In the genomic region with DNA sequence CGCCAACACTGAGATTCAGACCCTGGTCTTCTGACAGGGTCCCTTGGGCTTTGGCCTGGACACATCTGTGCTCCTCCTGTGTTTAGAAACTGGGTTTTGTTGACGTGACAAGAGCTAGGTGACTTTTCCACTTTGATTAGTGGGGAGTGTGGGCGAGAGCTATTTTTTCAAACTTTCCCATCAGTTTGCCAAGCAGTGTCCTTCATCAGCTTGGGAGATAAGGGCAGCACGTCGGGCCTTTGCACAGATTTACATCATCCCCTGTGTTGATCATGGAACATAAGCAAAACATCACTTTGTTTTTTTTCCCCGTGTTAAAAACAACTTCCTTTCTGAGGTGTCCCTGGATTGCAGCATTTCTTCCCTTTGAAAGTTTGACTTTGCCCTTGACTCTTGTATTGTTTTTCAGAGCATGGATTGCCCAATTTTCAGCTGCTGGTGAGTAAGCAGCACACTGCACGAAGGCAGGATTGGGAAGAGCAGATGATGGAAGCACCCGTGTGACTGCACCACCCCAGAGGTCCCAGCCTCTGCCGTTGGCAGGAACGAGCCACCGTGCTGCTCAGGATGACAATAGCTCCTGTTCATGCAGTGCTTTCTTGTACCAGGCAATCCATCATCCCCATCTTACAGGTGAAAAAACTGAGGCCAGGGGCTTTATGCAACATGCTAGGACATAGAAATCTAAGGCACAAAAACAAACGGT, we compare ENCODE assay signal across 13 cellular contexts. TPM values are rescaled to one million over a fixed set of nuclear protein-coding genes. Genes with fewer than 3 reads are reported as not detected.
DNase-seq lines count a peak whose midpoint lies in the region; ATAC-seq and TF ChIP-seq lines count a peak whose summit lies in the region.
"Had no signal": no experiment of that assay in that cellular context is flagged by ENCODE, and none has a peak within 500 bp of the region (broad histone marks: within the 10 kb centered on the region; RNA-seq: fewer than 3 reads in every experiment).

No MANE protein-coding gene starts in this region.

- H3K9me3 ChIP-seq in MG63 (peaks cover 6% of the 10 kb centered on the region; the same call in 1 of the 2 replicates), left lung (peaks cover 0 to 13% of the 10 kb centered on the region in 2 donors)

- TF ChIP-seq CTCF in coronary artery (IDR thresholded peaks at IDR 0.05), result no peak
- no peak for TF ChIP-seq CTCF in left lung (IDR thresholded peaks at IDR 0.05)

- H3K4me1 ChIP-seq in left lung, result no peaks in the 10 kb centered on the region

- peak; percentile 33 for ATAC-seq in left lung
- ATAC-seq in GM19351 (IDR thresholded peaks at IDR 0.05; ENCODE audit: unreplicated experiment), result no peak
- no peak for ATAC-seq in HG03196 (IDR thresholded peaks at IDR 0.05; ENCODE audit: unreplicated experiment)

- H3K27me3 ChIP-seq in MG63, result no peaks in the 10 kb centered on the region
- H3K27me3 ChIP-seq in left lung, result peaks cover 0 to 28% of the 10 kb centered on the region in 2 donors

- intact Hi-C loops in left lung (cut with DNase I), result no loop called here

- H3K27ac ChIP-seq in coronary artery, result no peak overlapping the region
- H3K27ac ChIP-seq in left lung, result no peak overlapping the region
- H3K27ac ChIP-seq: VCaP had no signal

- H3K4me3 ChIP-seq in MG63 (no peak overlapping the region), coronary artery (no peak overlapping the region), left lung (no peak overlapping the region)

- no peaks in the 10 kb centered on the region for H3K36me3 ChIP-seq in MG63
- H3K36me3 ChIP-seq in left lung, result no peaks in the 10 kb centered on the region

- in situ Hi-C loops in Caki2 (cut with HindIII; ENCODE audit: low pct_unique_long_range_greater_than_20kb, low sequenced_read_pairs), result no loop called here

- peak; percentile 19 for DNase-seq in Caki2 (ENCODE audit: low read depth)
- peak; percentile 48 for DNase-seq in MG63
- peak; percentile 49 for DNase-seq in coronary artery (ENCODE audit: low spot score)
- DNase-seq in left lung, result no peak
- DNase-seq in activated T-cell treated with anti-CD3 and anti-CD28 coated beads, Interleukin-2, amount 50 U/mL, for 1 hour, result no peak
- DNase-seq in HPDE6-E6E7 (ENCODE audit: extremely low spot score), result no peak
- DNase-seq: CD4-positive, alpha-beta memory T cell; SIG-M5; stimulated activated naive CD8-positive, alpha-beta T cell treated with anti-CD3 and anti-CD28 coated beads, Interleukin-15, amount 100 ng/mL, for 72 hours had no signal

RNA-seq across cellular contexts. Expression of a gene that starts 6.4 kb away (rescaled TPM):
- total RNA-seq in Caki2 (2014; rRNA removed; shearing (Covaris generic); ENCODE audit: low replicate concordance), result 0.20 and 1.8 TPM in 2 replicates
- not detected in 2 replicates for total RNA-seq in MG63 (2014; rRNA removed; shearing (Covaris generic); ENCODE audit: low replicate concordance)
- not detected for total RNA-seq in left lung
- total RNA-seq: CD4-positive, alpha-beta memory T cell; mononuclear cell had no signal

RNA-seq across cellular contexts. Expression of a gene that starts 9.0 kb away (rescaled TPM):
- not detected in 2 replicates for total RNA-seq in Caki2 (2014; rRNA removed; shearing (Covaris generic); ENCODE audit: low replicate concordance)
- not detected in 2 replicates for total RNA-seq in MG63 (2014; rRNA removed; shearing (Covaris generic); ENCODE audit: low replicate concordance)
- total RNA-seq in left lung, result not detected
- total RNA-seq: CD4-positive, alpha-beta memory T cell; mononuclear cell had no signal

RNA-seq across cellular contexts. Expression of a gene that starts 39.2 kb away (rescaled TPM):
- 354 and 370 TPM in 2 replicates for total RNA-seq in Caki2 (2014; rRNA removed; shearing (Covaris generic); ENCODE audit: low replicate concordance)
- 224 and 281 TPM in 2 replicates for total RNA-seq in MG63 (2014; rRNA removed; shearing (Covaris generic); ENCODE audit: low replicate concordance)
- 10 to 100 TPM; 33.8 to 35.9 TPM for total RNA-seq in left lung

Comparison
In these comparisons a context has a peak if more than half of its experiments do, and no peak if none do; other contexts are left out.
1. DNase-seq: peak in Caki2 (single experiment), MG63 (single experiment) and coronary artery (single experiment); none in left lung (0 of 2), activated T-cell treated with anti-CD3 and anti-CD28 coated beads, Interleukin-2, amount 50 U/mL, for 1 hour (single experiment) and HPDE6-E6E7 (single experiment).